ENCODE assay signal across 8 cellular contexts in genomic region chr4:4829837-4830236, GRCh38.
"Had no signal": no experiment of that assay in that cellular context is flagged by ENCODE, and none has a peak within 500 bp of the region (broad histone marks: within the 10 kb centered on the region; RNA-seq: fewer than 3 reads in every experiment).

No MANE protein-coding gene starts in this region.

- FAIRE-seq: G401.6, GM12878, GM12891, GM12892, GM18507, GM19239 had no signal

- DNase-seq: GDM1, GF-D8 had no signal

- ATAC-seq: GM12878 had no signal

- H3K4me3 ChIP-seq: GM12878 had no signal
